11 cellular contexts compared by ENCODE assay signal in genomic region chr3:124761935-124762334, GRCh38. TPM values are rescaled to one million over a fixed set of nuclear protein-coding genes. Genes with fewer than 3 reads are reported as not detected.
DNase-seq lines count a peak whose midpoint lies in the region; ATAC-seq, FAIRE-seq and TF ChIP-seq lines count a peak whose summit lies in the region.
"Had no signal": no experiment of that assay in that cellular context is flagged by ENCODE, and none has a peak within 500 bp of the region (broad histone marks: within the 10 kb centered on the region; RNA-seq: fewer than 3 reads in every experiment).

No MANE protein-coding gene starts in this region.

- no peak overlapping the region for H2BK120ac ChIP-seq in trophoblast cell (ENCODE audit: insufficient read depth, low read length, poor library complexity)

- H3F3A ChIP-seq in GM23248 (ENCODE audit: insufficient read depth): peaks cover 32% of the 10 kb centered on the region

- H3K14ac ChIP-seq in trophoblast cell (ENCODE audit: low read length): no peak overlapping the region

- no peak overlapping the region for H4K12ac ChIP-seq in trophoblast cell (ENCODE audit: low read depth, low read length)

- CTCF ChIA-PET in activated CD8-positive, alpha-beta T cell treated with anti-CD3 and anti-CD28 coated beads for 36 hours (lab: Charles Lee): interaction anchor here (0.7 to 6.9 kb wide), 27 partner anchors 9 to 824 kb away, joined by 3 to 231 read pairs (median 6); partner anchors contain the start of gene UMPS

- H3K23ac ChIP-seq in trophoblast cell (ENCODE audit: low read length): no peak overlapping the region

- H3K27me3 ChIP-seq in GM23248 (replicated peaks; ENCODE audit: insufficient read depth) (no peaks in the 10 kb centered on the region), trophoblast cell (ENCODE audit: insufficient read depth, low read length) (no peaks in the 10 kb centered on the region), small intestine (ENCODE audit: control insufficient read depth in 2 of 2, insufficient read depth in 2 of 2, low read length in 2 of 2) (no peaks in the 10 kb centered on the region)
- H3K27me3 ChIP-seq: Peyer's patch had no signal

- POLR2A ChIA-PET in activated CD8-positive, alpha-beta T cell treated with anti-CD3 and anti-CD28 coated beads for 36 hours (lab: Charles Lee): interaction anchor here (1.0 kb wide), 1 partner anchor 18 kb away, joined by 3 read pairs; no protein-coding TSS in a partner anchor

- peak overlapping the region; percentile 19 for H3K27ac Mint-ChIP-seq in central memory CD8-positive, alpha-beta T cell (ENCODE audit: low read depth)
- H3K27ac Mint-ChIP-seq in stimulated activated effector memory CD8-positive, alpha-beta T cell treated with anti-CD3 and anti-CD28 coated beads, Interleukin-12 subunit alpha, Interleukin-12 subunit beta, amount 100 ng/mL, for 72 hours: no peak overlapping the region
- H3K27ac Mint-ChIP-seq in activated CD8-positive, alpha-beta T cell treated with anti-CD3 and anti-CD28 coated beads for 36 hours: no peak overlapping the region
- H3K27ac Mint-ChIP-seq: activated CD4-positive, alpha-beta memory T cell treated with anti-CD3 and anti-CD28 coated beads, Interleukin-2, amount 10 ng/mL, durations not matched to agents 7 days and 5 days; activated naive CD8-positive, alpha-beta T cell treated with anti-CD3 and anti-CD28 coated beads, Interleukin-2, amount 10 ng/mL, durations not matched to agents 7 days and 5 days had no signal

- H3K27ac ChIP-seq in 22Rv1 (peak overlapping the region; percentile 61), GM23248 (peak overlapping the region; percentile 48), trophoblast cell (ENCODE audit: low read depth, low read length) (peak overlapping the region; percentile 11), small intestine (ENCODE audit: low read depth in 1 of 2, low read length in 1 of 2) (no peak overlapping the region)

- DNase-seq in GM23248 (no peak), trophoblast cell (no peak), small intestine (no peak), epidermal melanocyte (ENCODE audit: insufficient read length, low spot score) (no peak)
- DNase-seq in central memory CD8-positive, alpha-beta T cell (ENCODE audit: low spot score in 2 of 2): no peak
- DNase-seq in stimulated activated effector memory CD8-positive, alpha-beta T cell treated with anti-CD3 and anti-CD28 coated beads, Interleukin-12 subunit alpha, Interleukin-12 subunit beta, amount 100 ng/mL, for 72 hours (ENCODE audit: low spot score in 2 of 2): no peak
- DNase-seq in activated CD8-positive, alpha-beta T cell treated with anti-CD3 and anti-CD28 coated beads for 36 hours: no peak

- H3K36me3 ChIP-seq in GM23248 (ENCODE audit: low read depth) (peaks cover 26% of the 10 kb centered on the region; the same call in 1 of the 2 replicates), trophoblast cell (ENCODE audit: control insufficient read depth in 1 of 2, insufficient read depth in 2 of 2, low read length in 2 of 2) (peaks cover 28 to 29% of the 10 kb centered on the region in 2 experiments), small intestine (ENCODE audit: control insufficient read depth in 2 of 2, insufficient read depth in 2 of 2, low read length in 2 of 2) (peaks cover 2 to 5% of the 10 kb centered on the region in 2 donors)

- no peaks in the 10 kb centered on the region for H4K20me1 ChIP-seq in GM23248 (ENCODE audit: insufficient read depth)

- H3K36me3 Mint-ChIP-seq in central memory CD8-positive, alpha-beta T cell (ENCODE audit: insufficient read depth): no peaks in the 10 kb centered on the region
- no peaks in the 10 kb centered on the region for H3K36me3 Mint-ChIP-seq in stimulated activated effector memory CD8-positive, alpha-beta T cell treated with anti-CD3 and anti-CD28 coated beads, Interleukin-12 subunit alpha, Interleukin-12 subunit beta, amount 100 ng/mL, for 72 hours
- no peaks in the 10 kb centered on the region for H3K36me3 Mint-ChIP-seq in activated CD8-positive, alpha-beta T cell treated with anti-CD3 and anti-CD28 coated beads for 36 hours (ENCODE audit: low read depth)
- H3K36me3 Mint-ChIP-seq: activated naive CD8-positive, alpha-beta T cell treated with anti-CD3 and anti-CD28 coated beads, Interleukin-2, amount 10 ng/mL, durations not matched to agents 7 days and 5 days had no signal

- H3K4me2 ChIP-seq in GM23248 (ENCODE audit: unreplicated experiment) (peak overlapping the region; percentile 19), trophoblast cell (ENCODE audit: low read length) (no peak overlapping the region)

- intact Hi-C loops in activated CD8-positive, alpha-beta T cell treated with anti-CD3 and anti-CD28 coated beads for 36 hours (cut with micrococcal nuclease): loop anchor here (2.0 to 10.0 kb wide), 2 partner anchors 139 to 823 kb away; no protein-coding TSS in a partner anchor

- no peak overlapping the region for H3K4me3 Mint-ChIP-seq in central memory CD8-positive, alpha-beta T cell
- H3K4me3 Mint-ChIP-seq in stimulated activated effector memory CD8-positive, alpha-beta T cell treated with anti-CD3 and anti-CD28 coated beads, Interleukin-12 subunit alpha, Interleukin-12 subunit beta, amount 100 ng/mL, for 72 hours: no peak overlapping the region
- no peak overlapping the region for H3K4me3 Mint-ChIP-seq in activated CD8-positive, alpha-beta T cell treated with anti-CD3 and anti-CD28 coated beads for 36 hours
- H3K4me3 Mint-ChIP-seq: activated CD4-positive, alpha-beta memory T cell treated with anti-CD3 and anti-CD28 coated beads, Interleukin-2, amount 10 ng/mL, durations not matched to agents 7 days and 5 days had no signal

- no peaks in the 10 kb centered on the region for H3K9me3 Mint-ChIP-seq in central memory CD8-positive, alpha-beta T cell
- H3K9me3 Mint-ChIP-seq in stimulated activated effector memory CD8-positive, alpha-beta T cell treated with anti-CD3 and anti-CD28 coated beads, Interleukin-12 subunit alpha, Interleukin-12 subunit beta, amount 100 ng/mL, for 72 hours: no peaks in the 10 kb centered on the region
- H3K9me3 Mint-ChIP-seq in activated CD8-positive, alpha-beta T cell treated with anti-CD3 and anti-CD28 coated beads for 36 hours: no peaks in the 10 kb centered on the region
- H3K9me3 Mint-ChIP-seq: activated CD4-positive, alpha-beta memory T cell treated with anti-CD3 and anti-CD28 coated beads, Interleukin-2, amount 10 ng/mL, durations not matched to agents 7 days and 5 days; activated naive CD8-positive, alpha-beta T cell treated with anti-CD3 and anti-CD28 coated beads, Interleukin-2, amount 10 ng/mL, durations not matched to agents 7 days and 5 days had no signal

- no peak overlapping the region for H2AK5ac ChIP-seq in trophoblast cell (ENCODE audit: low read length)

- no peak overlapping the region for H4K8ac ChIP-seq in trophoblast cell (ENCODE audit: low read depth, low read length)

- H3K79me2 ChIP-seq in GM23248 (ENCODE audit: insufficient read depth): no peaks in the 10 kb centered on the region
- peaks cover 12% of the 10 kb centered on the region for H3K79me2 ChIP-seq in trophoblast cell (ENCODE audit: control insufficient read depth, insufficient read depth, low read length, poor library complexity)

- H3K9me2 ChIP-seq in GM23248 (ENCODE audit: insufficient read depth): no peaks in the 10 kb centered on the region

- no peak for TF ChIP-seq CTCF in 22Rv1 (IDR thresholded peaks at IDR 0.05)
- no peak for TF ChIP-seq CTCF in activated CD8-positive, alpha-beta T cell treated with anti-CD3 and anti-CD28 coated beads for 36 hours (IDR thresholded peaks at IDR 0.05)

- H2BK5ac ChIP-seq in trophoblast cell (ENCODE audit: low read depth, low read length, poor library complexity): peak overlapping the region; percentile 44

- H2AFZ ChIP-seq in GM23248 (no peak overlapping the region), trophoblast cell (ENCODE audit: insufficient read depth, low read length, poor library complexity) (no peak overlapping the region)

- H3K4me3 ChIP-seq in GM23248 (no peak overlapping the region), trophoblast cell (ENCODE audit: low read depth, low read length) (no peak overlapping the region), small intestine (ENCODE audit: low read depth in 1 of 2, low read length in 2 of 2) (no peak overlapping the region)
- H3K4me3 ChIP-seq: Peyer's patch had no signal

- H3K27me3 Mint-ChIP-seq in central memory CD8-positive, alpha-beta T cell: no peaks in the 10 kb centered on the region
- no peaks in the 10 kb centered on the region for H3K27me3 Mint-ChIP-seq in activated CD8-positive, alpha-beta T cell treated with anti-CD3 and anti-CD28 coated beads for 36 hours

- FAIRE-seq in small intestine (lab: Jason Lieb, UNC): no peak

- peaks cover 30% of the 10 kb centered on the region for H3K79me1 ChIP-seq in trophoblast cell (ENCODE audit: low read length)

- H3K4ac ChIP-seq in trophoblast cell (ENCODE audit: low read depth, low read length): no peak overlapping the region

- WGBS in GM23248 (ENCODE audit: low coverage in 1 of 2, low lambda C conversion rate in 2 of 2, missing lambda C conversion rate in 2 of 2), 2 experiments: 34 to 38% methylated on average over 1 of the region's 1 CpG
- WGBS in trophoblast cell (ENCODE audit: extremely low coverage, insufficient coverage, insufficient read length): no CpG with 5 or more reads among the region's 1 CpG
- WGBS in small intestine, 3 donors: 49 to 56% (median 52%) methylated on average over 1 of the region's 1 CpG

- peaks cover 5% of the 10 kb centered on the region for H3K4me1 Mint-ChIP-seq in central memory CD8-positive, alpha-beta T cell
- H3K4me1 Mint-ChIP-seq in stimulated activated effector memory CD8-positive, alpha-beta T cell treated with anti-CD3 and anti-CD28 coated beads, Interleukin-12 subunit alpha, Interleukin-12 subunit beta, amount 100 ng/mL, for 72 hours: peaks cover 6% of the 10 kb centered on the region
- H3K4me1 Mint-ChIP-seq in activated CD8-positive, alpha-beta T cell treated with anti-CD3 and anti-CD28 coated beads for 36 hours (ENCODE audit: low read depth): peaks cover 2% of the 10 kb centered on the region

- H3K9ac ChIP-seq in GM23248 (peak overlapping the region; percentile 44), trophoblast cell (ENCODE audit: low read length) (no peak overlapping the region)

- in situ Hi-C loops in GM23248 (cut with MboI): loop anchor here (5.0 kb wide), 1 partner anchor 140 kb away; no protein-coding TSS in a partner anchor

- H3K18ac ChIP-seq in trophoblast cell (ENCODE audit: low read length): no peak overlapping the region

- peaks cover 14% of the 10 kb centered on the region for H3K4me1 ChIP-seq in GM23248 (ENCODE audit: insufficient read depth)
- H3K4me1 ChIP-seq in trophoblast cell (ENCODE audit: control insufficient read depth in 1 of 2, insufficient read depth in 2 of 2, low read length in 2 of 2): peaks cover 36 to 41% of the 10 kb centered on the region in 2 experiments
- no peaks in the 10 kb centered on the region for H3K4me1 ChIP-seq in small intestine (ENCODE audit: control insufficient read depth in 2 of 2, insufficient read depth in 1 of 2, low read depth in 1 of 2, low read length in 1 of 2)
- H3K4me1 ChIP-seq: Peyer's patch had no signal

- H4K91ac ChIP-seq in trophoblast cell (ENCODE audit: low read depth, low read length): peak overlapping the region; percentile 62

- no peaks in the 10 kb centered on the region for H3K9me3 ChIP-seq in GM23248 (ENCODE audit: low read depth)
- peaks cover 2% of the 10 kb centered on the region for H3K9me3 ChIP-seq in trophoblast cell (ENCODE audit: insufficient read depth, low read depth, low read length)
- no peaks in the 10 kb centered on the region for H3K9me3 ChIP-seq in small intestine (ENCODE audit: control insufficient read depth, low read depth)
- H3K9me3 ChIP-seq: Peyer's patch had no signal

- ATAC-seq in central memory CD8-positive, alpha-beta T cell (replicated peaks; ENCODE audit: extremely low read depth, poor library complexity, severe bottlenecking): no peak
- ATAC-seq in stimulated activated effector memory CD8-positive, alpha-beta T cell treated with anti-CD3 and anti-CD28 coated beads, Interleukin-12 subunit alpha, Interleukin-12 subunit beta, amount 100 ng/mL, for 72 hours: no peak
- no peak for ATAC-seq in activated CD8-positive, alpha-beta T cell treated with anti-CD3 and anti-CD28 coated beads for 36 hours

- H2BK12ac ChIP-seq in trophoblast cell (ENCODE audit: low read length): no peak overlapping the region

RNA-seq across cellular contexts. Expression of gene UMPS, which starts 31.7 kb away (rescaled TPM):
- 18.0 and 29.8 TPM in 2 replicates for total RNA-seq in GM23248 (2014; rRNA removed; shearing (Covaris generic))
- polyA plus RNA-seq in GM23248 (2016; fragmentation: Nextera tagmentation; extraction: Ambion mirVana) (37.9 and 38.7 TPM in 2 replicates), small intestine (10 to 100 TPM; 12.1 to 23.4 (median 15.7) TPM)
- 23.2 and 23.9 TPM in 2 replicates for polyA plus RNA-seq in trophoblast cell (2013)
- total RNA-seq in activated CD8-positive, alpha-beta T cell treated with anti-CD3 and anti-CD28 coated beads for 36 hours: 10 to 100 TPM; 41.7 to 53.1 TPM

Comparison
In these comparisons a context has a peak if more than half of its experiments do, and no peak if none do; other contexts are left out.
1. H3K27ac ChIP-seq: peak in 22Rv1 (single experiment), GM23248 (single experiment) and trophoblast cell (single experiment); none in small intestine (0 of 2).